ENCODE assay signal across 1 cellular context in the genomic region with DNA sequence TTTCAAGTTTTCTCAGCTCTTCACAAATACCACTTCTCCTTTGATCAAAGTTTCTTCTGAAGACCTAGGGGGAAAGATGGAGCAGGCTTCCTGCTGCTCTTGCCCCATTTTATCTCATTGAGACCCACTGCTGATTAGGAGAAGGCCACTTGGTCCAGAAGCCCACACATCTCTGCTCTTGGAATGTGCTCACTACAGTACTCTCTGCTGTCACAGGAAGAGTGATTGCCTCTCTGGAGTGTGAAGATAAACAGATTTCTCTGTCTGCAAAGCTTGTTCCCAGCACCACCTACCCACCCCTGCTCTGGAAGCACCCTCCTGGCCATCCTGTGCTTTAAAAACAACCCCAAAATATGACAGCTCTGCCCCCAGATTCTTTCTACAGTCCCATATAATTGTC.
TF ChIP-seq lines count a peak whose summit lies in the region.

No MANE protein-coding gene starts in this region.

TF ChIP-seq in GM23338, 12 proteins besides CTCF, POLR2A, EP300 and RAD21 (continued from another document):
- TF ChIP-seq ZNF462 (CRISPR knock-in tag; IDR thresholded peaks at IDR 0.05) (no peak), ZNF114 (CRISPR knock-in tag; IDR thresholded peaks at IDR 0.05) (no peak), JUNB (IDR thresholded peaks at IDR 0.05; ENCODE audit: unreplicated experiment) (no peak)
- TF ChIP-seq, protein P1, sequence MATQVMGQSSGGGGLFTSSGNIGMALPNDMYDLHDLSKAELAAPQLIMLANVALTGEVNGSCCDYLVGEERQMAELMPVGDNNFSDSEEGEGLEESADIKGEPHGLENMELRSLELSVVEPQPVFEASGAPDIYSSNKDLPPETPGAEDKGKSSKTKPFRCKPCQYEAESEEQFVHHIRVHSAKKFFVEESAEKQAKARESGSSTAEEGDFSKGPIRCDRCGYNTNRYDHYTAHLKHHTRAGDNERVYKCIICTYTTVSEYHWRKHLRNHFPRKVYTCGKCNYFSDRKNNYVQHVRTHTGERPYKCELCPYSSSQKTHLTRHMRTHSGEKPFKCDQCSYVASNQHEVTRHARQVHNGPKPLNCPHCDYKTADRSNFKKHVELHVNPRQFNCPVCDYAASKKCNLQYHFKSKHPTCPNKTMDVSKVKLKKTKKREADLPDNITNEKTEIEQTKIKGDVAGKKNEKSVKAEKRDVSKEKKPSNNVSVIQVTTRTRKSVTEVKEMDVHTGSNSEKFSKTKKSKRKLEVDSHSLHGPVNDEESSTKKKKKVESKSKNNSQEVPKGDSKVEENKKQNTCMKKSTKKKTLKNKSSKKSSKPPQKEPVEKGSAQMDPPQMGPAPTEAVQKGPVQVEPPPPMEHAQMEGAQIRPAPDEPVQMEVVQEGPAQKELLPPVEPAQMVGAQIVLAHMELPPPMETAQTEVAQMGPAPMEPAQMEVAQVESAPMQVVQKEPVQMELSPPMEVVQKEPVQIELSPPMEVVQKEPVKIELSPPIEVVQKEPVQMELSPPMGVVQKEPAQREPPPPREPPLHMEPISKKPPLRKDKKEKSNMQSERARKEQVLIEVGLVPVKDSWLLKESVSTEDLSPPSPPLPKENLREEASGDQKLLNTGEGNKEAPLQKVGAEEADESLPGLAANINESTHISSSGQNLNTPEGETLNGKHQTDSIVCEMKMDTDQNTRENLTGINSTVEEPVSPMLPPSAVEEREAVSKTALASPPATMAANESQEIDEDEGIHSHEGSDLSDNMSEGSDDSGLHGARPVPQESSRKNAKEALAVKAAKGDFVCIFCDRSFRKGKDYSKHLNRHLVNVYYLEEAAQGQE (IDR thresholded peaks at IDR 0.05; ENCODE audit: unreplicated experiment): no peak
